Comparison of ENCODE assay signal across 19 cellular contexts in the genomic region with DNA sequence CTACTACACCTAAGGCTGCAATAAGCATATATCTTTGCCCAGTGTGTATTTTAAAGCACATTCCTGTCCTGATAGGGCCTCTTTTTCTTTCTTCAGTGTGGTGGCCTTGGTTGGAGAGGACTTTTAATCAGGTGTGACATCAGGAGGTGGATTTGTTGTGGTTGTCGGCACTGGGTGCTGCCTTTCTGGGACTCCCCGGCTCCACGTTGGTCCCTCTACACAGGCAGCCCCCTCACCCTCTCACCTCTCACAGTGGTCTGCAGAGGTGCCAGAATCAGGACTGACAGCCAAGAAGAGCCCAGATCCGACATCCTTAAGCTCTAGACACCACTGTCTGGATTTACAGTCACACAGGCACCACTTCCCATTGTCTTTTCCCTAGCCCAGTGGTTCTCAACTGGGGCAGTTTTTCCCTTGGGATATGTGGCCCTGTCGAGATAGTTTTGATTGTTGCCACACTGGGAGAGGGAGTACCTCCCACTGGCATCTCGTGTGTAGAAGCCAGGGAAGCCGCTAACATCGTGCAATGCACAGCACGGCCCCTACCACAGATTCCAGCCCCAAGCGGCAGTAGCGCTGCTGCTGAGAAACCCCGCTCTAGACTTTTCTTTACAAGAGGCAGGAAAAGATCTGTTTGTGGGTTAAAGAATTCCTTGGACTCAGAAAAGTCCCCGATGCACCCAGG.
"Had no signal": no experiment of that assay in that cellular context is flagged by ENCODE, and none has a peak within 500 bp of the region (broad histone marks: within the 10 kb centered on the region; RNA-seq: fewer than 3 reads in every experiment).

No MANE protein-coding gene starts in this region.

- H3K27ac Mint-ChIP-seq: endodermal cell, memory B cell, nephron progenitor cell, type B pancreatic cell had no signal

- H3K4me1 ChIP-seq: colonic mucosa, foreskin keratinocyte, lower lobe of right lung, uterus had no signal

- H3K4me2 ChIP-seq: smooth muscle cell had no signal

- H3K27ac ChIP-seq: colonic mucosa, foreskin keratinocyte, left ventricle myocardium inferior, lower lobe of right lung, neutrophil, uterus had no signal

- H3K9me3 ChIP-seq: colonic mucosa, left ventricle myocardium inferior, lower lobe of right lung, neutrophil, uterus had no signal

- H3K9me3 Mint-ChIP-seq: endodermal cell, memory B cell, nephron progenitor cell, type B pancreatic cell had no signal

- H3K36me3 ChIP-seq: colonic mucosa, left ventricle myocardium inferior, lower lobe of right lung, neutrophil, uterus had no signal

- H3K36me3 Mint-ChIP-seq: memory B cell, type B pancreatic cell had no signal

- H3K27me3 ChIP-seq: colonic mucosa, foreskin keratinocyte, neutrophil, uterus had no signal

- DNase-seq: colonic mucosa; dermis blood vessel endothelial cell; endodermal cell; foreskin keratinocyte; kidney; left cardiac atrium; left ventricle myocardium inferior; lower lobe of right lung; midbrain; nephron progenitor cell; stimulated activated CD4-positive, alpha-beta T cell treated with anti-CD3 and anti-CD28 coated beads, Interleukin-15, amount 100 ng/mL, for 24 hours; stimulated activated CD4-positive, alpha-beta T cell treated with anti-CD3 and anti-CD28 coated beads, Interleukin-1b, Interleukin-23, amount 100 ng/mL, for 48 hours; stimulated activated CD4-positive, alpha-beta T cell treated with anti-CD3 and anti-CD28 coated beads, Interleukin-4, amount 100 ng/mL, for 4 hours; stimulated activated naive CD4-positive, alpha-beta T cell; uterus had no signal

- H3K4me3 Mint-ChIP-seq: endodermal cell, memory B cell, nephron progenitor cell, type B pancreatic cell had no signal

- H3K27me3 Mint-ChIP-seq: memory B cell had no signal

- H3K4me3 ChIP-seq: colonic mucosa, left ventricle myocardium inferior, lower lobe of right lung, smooth muscle cell, uterus had no signal

- ATAC-seq: foreskin keratinocyte, left cardiac atrium, lower lobe of right lung had no signal
